ENCODE assay signal across 31 cellular contexts in the genomic region with DNA sequence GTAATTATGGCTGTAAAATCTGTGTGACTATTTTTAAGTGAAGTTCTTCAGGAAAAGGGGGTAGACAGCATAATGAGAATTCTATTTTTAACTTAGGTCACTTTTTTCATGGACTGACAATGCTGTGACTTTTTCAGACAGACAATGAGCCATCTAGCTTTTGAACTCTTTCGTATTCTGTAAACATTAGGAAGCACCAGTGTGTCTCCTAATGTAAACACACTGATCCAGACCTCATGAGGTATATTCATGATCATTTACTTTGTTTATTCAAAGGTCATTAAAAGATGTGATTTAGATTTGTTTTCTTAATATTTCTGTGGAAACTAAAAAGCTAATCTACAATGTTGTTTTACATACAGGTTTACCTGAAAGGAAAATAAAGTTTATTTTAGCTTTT.
A peak's percentile ranks its signal among the peaks of the same experiment; 100 is the strongest.
DNase-seq lines count a peak whose midpoint lies in the region; ATAC-seq and TF ChIP-seq lines count a peak whose summit lies in the region.
"Had no signal": no experiment of that assay in that cellular context is flagged by ENCODE, and none has a peak within 500 bp of the region (broad histone marks: within the 10 kb centered on the region; RNA-seq: fewer than 3 reads in every experiment).

No MANE protein-coding gene starts in this region.

- H3K9ac ChIP-seq in PC-3 (ENCODE audit: low read length) = no peak overlapping the region

- H2AFZ ChIP-seq in PC-3 (ENCODE audit: low read length) = no peak overlapping the region
- H2AFZ ChIP-seq: PC-9 had no signal

- no peaks in the 10 kb centered on the region for H3K9me2 ChIP-seq in PC-3 (replicated peaks; ENCODE audit: low read length)

- no peak overlapping the region for H3K4me3 ChIP-seq in PC-3 (ENCODE audit: low read length)
- H3K4me3 ChIP-seq in right lobe of liver = no peak overlapping the region
- H3K4me3 ChIP-seq in Peyer's patch = no peak overlapping the region
- H3K4me3 ChIP-seq: cardiac muscle cell, coronary artery, left lung, PC-9, uterus had no signal

- no peaks in the 10 kb centered on the region for H4K20me1 ChIP-seq in PC-3 (ENCODE audit: low read length)

- no peaks in the 10 kb centered on the region for H3K79me2 ChIP-seq in PC-3 (ENCODE audit: low read length)

- H3K4me1 ChIP-seq in PC-3 (ENCODE audit: insufficient read depth, low read length) (peaks cover 18% of the 10 kb centered on the region), right lobe of liver (peaks cover 0 to 67% (median 18%) of the 10 kb centered on the region in 4 donors), Peyer's patch (no peaks in the 10 kb centered on the region)
- H3K4me1 ChIP-seq: left lung, uterus had no signal

- intact Hi-C loops in PC-3 (cut with micrococcal nuclease) (loop anchor here (5.0 kb wide), 1 partner anchor 44 kb away; no protein-coding TSS in a partner anchor), right lobe of liver (cut with DNase I) (no loop called here)

- peak overlapping the region; percentile 12; the same call in 1 of the 2 replicates for H3K4me2 ChIP-seq in PC-3 (ENCODE audit: low read length)
- H3K4me2 ChIP-seq: PC-9 had no signal

- no peaks in the 10 kb centered on the region for H3F3A ChIP-seq in PC-3 (ENCODE audit: low read length, unreplicated experiment)

- no peaks in the 10 kb centered on the region for H3K27me3 ChIP-seq in PC-3 (ENCODE audit: low read length)
- no peaks in the 10 kb centered on the region for H3K27me3 ChIP-seq in right lobe of liver
- no peaks in the 10 kb centered on the region for H3K27me3 ChIP-seq in Peyer's patch
- H3K27me3 ChIP-seq: cardiac muscle cell, left lung, uterus had no signal

- POLR2A ChIA-PET in PC-3 (lab: Charles Lee; ENCODE audit: unreplicated experiment) = no interaction called here

- no peaks in the 10 kb centered on the region for H3K36me3 ChIP-seq in PC-3 (ENCODE audit: low read depth, low read length)
- no peaks in the 10 kb centered on the region for H3K36me3 ChIP-seq in right lobe of liver
- H3K36me3 ChIP-seq in Peyer's patch = no peaks in the 10 kb centered on the region
- H3K36me3 ChIP-seq: cardiac muscle cell, left lung, uterus had no signal

- TF ChIP-seq CTCF in 22Rv1 (IDR thresholded peaks at IDR 0.05) (no peak), PC-3 (conservative IDR thresholded peaks at IDR 0.05; ENCODE audit: low read depth, low read length) (no peak), right lobe of liver (IDR thresholded peaks at IDR 0.05) (no peak), Peyer's patch (IDR thresholded peaks at IDR 0.05) (no peak)

- BruUV-seq in PC-3 (replicated peaks; lab: Mats Ljungman, UMichigan) = no TSS peak

- H3K9me3 ChIP-seq in PC-3 (ENCODE audit: low read length) (no peaks in the 10 kb centered on the region), right lobe of liver (no peaks in the 10 kb centered on the region), Peyer's patch (no peaks in the 10 kb centered on the region)
- H3K9me3 ChIP-seq: left lung, uterus had no signal

- CTCF ChIA-PET in PC-3 (lab: Charles Lee) = interaction anchor here (0.6 kb wide), 1 partner anchor 21 kb away, joined by 3 read pairs; no protein-coding TSS in a partner anchor

- TF ChIP-seq POLR2A in right lobe of liver (IDR thresholded peaks at IDR 0.05) (no peak), Peyer's patch (IDR thresholded peaks at IDR 0.05) (no peak)

- 12% methylated on average over 1 of the region's 1 CpG for WGBS in right lobe of liver (ENCODE audit: insufficient coverage, low coverage, low lambda C conversion rate, missing lambda C conversion rate)

- DNase-seq in DMS53 treated with DMSO at 0.1 percent for 48 hours (lab: John Stamatoyannopoulos, UW; ENCODE audit: unreplicated experiment) = peak; percentile 67
- DNase-seq in PC-3 = no peak
- DNase-seq in right lobe of liver = no peak
- DNase-seq in Peyer's patch = no peak
- DNase-seq in activated CD8-positive, alpha-beta memory T cell treated with anti-CD3 and anti-CD28 coated beads for 24 hours = no peak
- no peak for DNase-seq in Ammon's horn (ENCODE audit: low spot score)
- DNase-seq: activated CD4-positive, alpha-beta T cell treated with anti-CD3 and anti-CD28 coated beads, Interleukin-2, amount 50 U/mL, for 48 hours; activated CD4-positive, CD25-positive, alpha-beta regulatory T cell treated with anti-CD3 and anti-CD28 coated beads, Interleukin-2, amount 50 U/mL, for 72 hours; activated T-cell treated with anti-CD3 and anti-CD28 coated beads, Interleukin-2, amount 50 U/mL, for 72 hours; C1 segment of cervical spinal cord; DMS79 treated with DMSO at 0.1 percent for 48 hours; effector memory CD8-positive, alpha-beta T cell; GDM1; HCEC 1CT; immature natural killer cell; Kasumi-1; left lung; midbrain; MV-4-11; naive B cell; NCI-H446 treated with DMSO at 0.1 percent for 48 hours; PC-9; right cardiac atrium; stimulated activated CD4-positive, alpha-beta T cell treated with anti-CD3 and anti-CD28 coated beads, Interleukin-2, amount 100 ng/mL, for 48 hours; stimulated activated naive CD8-positive, alpha-beta T cell treated with anti-CD3 and anti-CD28 coated beads, Interleukin-15, amount 100 ng/mL, for 72 hours; T-helper 17 cell; uterus had no signal

- peak; percentile 77 for ATAC-seq in PC-3
- ATAC-seq in right lobe of liver = peak; percentile 75 to 85 (median 82)
- ATAC-seq: activated T-cell treated with anti-CD3 and anti-CD28 coated beads, Interleukin-2, amount 50 U/mL, for 72 hours; effector memory CD8-positive, alpha-beta T cell; left lung; right cardiac atrium; Right ventricle myocardium inferior; stimulated activated naive CD8-positive, alpha-beta T cell treated with anti-CD3 and anti-CD28 coated beads, Interleukin-15, amount 100 ng/mL, for 72 hours; T-helper 17 cell had no signal

- H3K27ac ChIP-seq in 22Rv1 (peak overlapping the region; percentile 28), PC-3 (ENCODE audit: low read length) (no peak overlapping the region), right lobe of liver (peak overlapping the region; percentile 72 to 84 (median 84)), Peyer's patch (no peak overlapping the region)
- H3K27ac ChIP-seq: cardiac muscle cell, coronary artery, left lung, PC-9 had no signal

Comparison
In these comparisons a context has a peak if more than half of its experiments do, and no peak if none do; other contexts are left out.
1. H3K27ac ChIP-seq: peak in 22Rv1 (single experiment) and right lobe of liver (3 of 3); none in PC-3 (single experiment) and Peyer's patch (0 of 4).